ENCODE assay signal across 8 cellular contexts in genomic region chr14:35046751-35047536, GRCh38. TPM values are rescaled to one million over a fixed set of nuclear protein-coding genes. Genes with fewer than 3 reads are reported as not detected.
DNase-seq lines count a peak whose midpoint lies in the region; ATAC-seq and TF ChIP-seq lines count a peak whose summit lies in the region.

No MANE protein-coding gene starts in this region.

- ATAC-seq in GM21447 (IDR thresholded peaks at IDR 0.05; ENCODE audit: unreplicated experiment) (peak; percentile 32), upper lobe of right lung (peak; percentile 45)

- TF ChIP-seq CTCF in dorsolateral prefrontal cortex (IDR thresholded peaks at IDR 0.05 in 54 of 56, conservative IDR thresholded peaks at IDR 0.05 in 2 of 56; ENCODE audit: low read depth in 1 of 56, partially characterized antibody in 56 of 56) (no peak), upper lobe of right lung (IDR thresholded peaks at IDR 0.05) (no peak)

- H3K27ac ChIP-seq in SK-N-MC (no peak overlapping the region; the same call in 1 of the 2 replicates), dorsolateral prefrontal cortex (peak overlapping the region; percentile 92 to 100 (median 98)), mesodermal cell (ENCODE audit: low read depth, low read length, severe bottlenecking) (peak overlapping the region; percentile 88), upper lobe of right lung (peak overlapping the region; percentile 95)

- H3K27me3 ChIP-seq in dorsolateral prefrontal cortex (no peaks in the 10 kb centered on the region), upper lobe of right lung (no peaks in the 10 kb centered on the region)

- peak; percentile 29 for DNase-seq in NCI-H146 (lab: John Stamatoyannopoulos, UW)
- DNase-seq in NCI-H146 treated with DMSO at 0.1 percent for 48 hours (lab: John Stamatoyannopoulos, UW; ENCODE audit: unreplicated experiment), result no peak
- DNase-seq in HS-27A (ENCODE audit: low read depth), result peak; percentile 38
- DNase-seq in SK-N-MC (ENCODE audit: low read depth, low spot score), result no peak
- peak in 4 of 10 donors; percentile 26 to 49 (median 40) for DNase-seq in dorsolateral prefrontal cortex
- DNase-seq in upper lobe of right lung, result no peak

- H3K4me3 ChIP-seq in SK-N-MC (peak overlapping the region; percentile 95), dorsolateral prefrontal cortex (peak overlapping the region; percentile 60 to 97 (median 91)), mesodermal cell (ENCODE audit: extremely low read depth, insufficient read depth, low read length, poor library complexity, severe bottlenecking) (peak overlapping the region; percentile 95), upper lobe of right lung (peak overlapping the region; percentile 91)

- 39 to 45% methylated on average over 13 of the region's 23 CpGs for WGBS in mesodermal cell (ENCODE audit: insufficient coverage in 2 of 2), 2 experiments

- peak overlapping the region; percentile 80 for H3K9ac ChIP-seq in SK-N-MC (ENCODE audit: insufficient read length)

- H3K9me3 ChIP-seq in SK-N-MC (ENCODE audit: low read depth, low read length) (no peaks in the 10 kb centered on the region), mesodermal cell (ENCODE audit: control insufficient read depth, low read length) (no peaks in the 10 kb centered on the region), upper lobe of right lung (no peaks in the 10 kb centered on the region)

- intact Hi-C loops in dorsolateral prefrontal cortex (cut with DNase I) (loop anchor here (1.0 to 10.0 kb wide), 9 partner anchors 64 to 372 kb away; partner anchors contain the start of genes BAZ1A (in 2 of the 2), PRORP (in 2 of the 2), SRP54 (in 2 of the 2) and CFL2 (in 1 of the 2)), upper lobe of right lung (cut with DNase I) (no loop called here)

- H3K36me3 ChIP-seq in SK-N-MC (ENCODE audit: insufficient read depth, low read length) (no peaks in the 10 kb centered on the region), mesodermal cell (ENCODE audit: control insufficient read depth, insufficient read depth, low read length) (peaks cover 14% of the 10 kb centered on the region), upper lobe of right lung (peaks cover 15% of the 10 kb centered on the region)

- no peaks in the 10 kb centered on the region for H3K4me1 ChIP-seq in mesodermal cell (ENCODE audit: control insufficient read depth, insufficient read depth, low read length, poor library complexity, severe bottlenecking)
- peaks cover 27% of the 10 kb centered on the region for H3K4me1 ChIP-seq in upper lobe of right lung

RNA-seq across cellular contexts. Expression of gene FAM177A1, which starts 0.9 kb away (rescaled TPM):
- total RNA-seq in dorsolateral prefrontal cortex, result 100 to 1,000 TPM in 4 of 120 experiments, 10 to 100 TPM in 116; 34.2 to 106 (median 58.8) TPM
- polyA plus RNA-seq in mesodermal cell (2013, experiment 1 of 2), result 43.0 TPM
- 50.1 TPM for polyA plus RNA-seq in mesodermal cell (2013, experiment 2 of 2)
- total RNA-seq in upper lobe of right lung, result 117 TPM

Comparison
In these comparisons a context has a peak if more than half of its experiments do, and no peak if none do; other contexts are left out.
1. DNase-seq: peak in NCI-H146 (single experiment) and HS-27A (single experiment); none in NCI-H146 treated with DMSO at 0.1 percent for 48 hours (single experiment), SK-N-MC (single experiment) and upper lobe of right lung (single experiment).
2. Peak in every context shown above with its lines, with median percentiles within 50 percentile points of each other: H3K4me3 ChIP-seq.